8 cellular contexts compared by ENCODE assay signal in genomic region chr2:194166818-194167217, GRCh38.
DNase-seq lines count a peak whose midpoint lies in the region; ATAC-seq and TF ChIP-seq lines count a peak whose summit lies in the region.

No MANE protein-coding gene starts in this region.

- TF ChIP-seq CTCF in NB4 (IDR thresholded peaks at IDR 0.05; ENCODE audit: low read depth, low read length) (peak; percentile 56), ovary (IDR thresholded peaks at IDR 0.05) (no peak)

- H3K4me3 ChIP-seq in NB4 (ENCODE audit: low read depth, low read length) (no peak overlapping the region), adipocyte (ENCODE audit: low read length) (no peak overlapping the region), ovary (no peak overlapping the region)

- intact Hi-C loops in activated CD4-positive, alpha-beta T cell treated with anti-CD3 and anti-CD28 coated beads, Interleukin-2, amount 10 ng/mL, durations not matched to agents 24 days and 14 days (cut with micrococcal nuclease): loop anchor here (5.0 kb wide), 1 partner anchor 1900 kb away; the partner anchor contains the start of gene DNAH7
- intact Hi-C loops in ovary (cut with DNase I): no loop called here

- H3K36me3 Mint-ChIP-seq in activated CD4-positive, alpha-beta T cell treated with anti-CD3 and anti-CD28 coated beads, Interleukin-2, amount 10 ng/mL, durations not matched to agents 24 days and 14 days (ENCODE audit: low read depth): no peaks in the 10 kb centered on the region

- no peaks in the 10 kb centered on the region for H3K27me3 ChIP-seq in adipocyte (replicated peaks; ENCODE audit: control insufficient read depth, insufficient read depth, low read length)
- H3K27me3 ChIP-seq in ovary: no peaks in the 10 kb centered on the region

- peak; percentile 86 for ATAC-seq in HG02571 (IDR thresholded peaks at IDR 0.05; ENCODE audit: unreplicated experiment)

- no peaks in the 10 kb centered on the region for H3K4me1 ChIP-seq in adipocyte (ENCODE audit: control insufficient read depth, insufficient read depth, low read length)
- no peaks in the 10 kb centered on the region for H3K4me1 ChIP-seq in ovary (ENCODE audit: insufficient read depth)

- no peak overlapping the region for H3K9ac ChIP-seq in adipocyte (ENCODE audit: low read length)

- H3K9me3 Mint-ChIP-seq in activated CD4-positive, alpha-beta T cell treated with anti-CD3 and anti-CD28 coated beads, Interleukin-2, amount 10 ng/mL, durations not matched to agents 24 days and 14 days: no peaks in the 10 kb centered on the region

- peaks cover 2% of the 10 kb centered on the region for H3K27me3 Mint-ChIP-seq in activated CD4-positive, alpha-beta T cell treated with anti-CD3 and anti-CD28 coated beads, Interleukin-2, amount 10 ng/mL, durations not matched to agents 24 days and 14 days

- peak; percentile 60 for DNase-seq in activated CD4-positive, alpha-beta T cell treated with anti-CD3 and anti-CD28 coated beads, Interleukin-2, amount 10 ng/mL, durations not matched to agents 24 days and 14 days
- no peak for DNase-seq in activated CD4-positive, alpha-beta T cell treated with anti-CD3 and anti-CD28 coated beads, Interleukin-2, amount 50 U/mL, for 4 hours
- DNase-seq in NB4 (ENCODE audit: low read depth) (peak; percentile 38), adipocyte (ENCODE audit: low read depth) (peak; percentile 62), lung microvascular endothelial cell (ENCODE audit: low read depth in 2 of 2) (peak; percentile 3 to 10), ovary (no peak), T1000 (lab: John Stamatoyannopoulos, UW) (no peak)

- H3K36me3 ChIP-seq in adipocyte (ENCODE audit: control insufficient read depth, insufficient read depth, low read length, severe bottlenecking) (no peaks in the 10 kb centered on the region), ovary (no peaks in the 10 kb centered on the region)

- no peak for TF ChIP-seq EP300 in ovary (IDR thresholded peaks at IDR 0.05)

- WGBS in ovary, 3 donors: 42 to 52% (median 43%) methylated on average over 2 of the region's 2 CpGs

- H3K27ac Mint-ChIP-seq in activated CD4-positive, alpha-beta T cell treated with anti-CD3 and anti-CD28 coated beads, Interleukin-2, amount 10 ng/mL, durations not matched to agents 24 days and 14 days: no peak overlapping the region

- H3K4me3 Mint-ChIP-seq in activated CD4-positive, alpha-beta T cell treated with anti-CD3 and anti-CD28 coated beads, Interleukin-2, amount 10 ng/mL, durations not matched to agents 24 days and 14 days: no peak overlapping the region

- H3K9me3 ChIP-seq in adipocyte (ENCODE audit: control insufficient read depth, low read length) (no peaks in the 10 kb centered on the region), ovary (no peaks in the 10 kb centered on the region)

- no peak overlapping the region for H3K27ac ChIP-seq in ovary

- TF ChIP-seq POLR2A in NB4 (IDR thresholded peaks at IDR 0.05; ENCODE audit: extremely low read depth, insufficient read length) (no peak), ovary (IDR thresholded peaks at IDR 0.05) (no peak)

- H3K4me1 Mint-ChIP-seq in activated CD4-positive, alpha-beta T cell treated with anti-CD3 and anti-CD28 coated beads, Interleukin-2, amount 10 ng/mL, durations not matched to agents 24 days and 14 days: no peaks in the 10 kb centered on the region

Comparison
In these comparisons a context has a peak if more than half of its experiments do, and no peak if none do; other contexts are left out.
1. DNase-seq: peak in activated CD4-positive, alpha-beta T cell treated with anti-CD3 and anti-CD28 coated beads, Interleukin-2, amount 10 ng/mL, durations not matched to agents 24 days and 14 days (single experiment), NB4 (single experiment), adipocyte (single experiment) and lung microvascular endothelial cell (2 of 2); none in activated CD4-positive, alpha-beta T cell treated with anti-CD3 and anti-CD28 coated beads, Interleukin-2, amount 50 U/mL, for 4 hours (0 of 2), ovary (0 of 5) and T1000 (single experiment).